ENCODE assay signal across 22 cellular contexts in the genomic region with DNA sequence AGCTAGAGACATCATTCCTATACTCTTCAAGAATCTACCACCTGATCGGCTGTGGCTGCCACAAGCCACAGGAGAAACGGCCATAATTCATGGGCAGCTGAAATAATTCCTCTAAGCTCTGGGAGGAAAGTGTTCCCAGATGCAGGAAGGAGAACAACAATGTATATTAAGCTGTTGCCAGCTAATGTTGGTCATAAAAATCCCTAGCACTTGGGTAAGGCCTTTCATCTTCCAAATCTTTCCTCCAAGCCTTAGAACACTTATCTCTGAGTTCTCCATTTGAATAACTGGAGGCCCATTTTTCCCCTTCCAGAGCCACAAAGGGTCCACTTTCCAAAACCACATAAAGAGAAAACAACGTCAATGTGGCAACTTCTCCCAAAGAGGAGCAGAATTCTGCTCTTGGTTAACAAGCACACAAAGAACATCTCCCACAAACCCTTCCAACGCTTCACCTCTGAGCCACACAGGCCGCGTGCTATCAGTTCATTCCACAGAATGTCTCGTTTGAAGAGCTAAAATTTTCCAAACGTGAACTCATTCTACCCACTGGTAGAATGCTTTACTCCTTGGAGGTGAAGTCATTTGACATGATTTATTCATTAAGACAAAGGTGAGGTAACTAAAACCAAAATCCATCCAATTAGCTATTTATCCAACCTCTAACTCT. TPM values are rescaled to one million over a fixed set of nuclear protein-coding genes. Genes with fewer than 3 reads are reported as not detected.
A peak's percentile ranks its signal among the peaks of the same experiment; 100 is the strongest.
DNase-seq lines count a peak whose midpoint lies in the region; ATAC-seq, FAIRE-seq and TF ChIP-seq lines count a peak whose summit lies in the region.
"Had no signal": no experiment of that assay in that cellular context is flagged by ENCODE, and none has a peak within 500 bp of the region (broad histone marks: within the 10 kb centered on the region; RNA-seq: fewer than 3 reads in every experiment).

No MANE protein-coding gene starts in this region.

- POLR2A ChIA-PET in endothelial cell of umbilical vein (lab: Charles Lee) = no interaction called here

- TF ChIP-seq CTCF in OCI-LY3 (IDR thresholded peaks at IDR 0.05; ENCODE audit: low read depth, low read length) (no peak), endothelial cell of umbilical vein (IDR thresholded peaks at IDR 0.05; ENCODE audit: extremely low read depth in 1 of 2, insufficient read depth in 1 of 2, low read depth in 1 of 2, low read length in 2 of 2) (no peak)

- peaks cover 37% of the 10 kb centered on the region for H3K4me1 Mint-ChIP-seq in stimulated activated memory B cell treated with anti-CD40 and anti-IgM and Interleukin-4, amounts not matched to agents 10 μg/mL and 1 μg/mL and 100 μg/mL, for 72 hours

- no peaks in the 10 kb centered on the region for H3K36me3 Mint-ChIP-seq in stimulated activated memory B cell treated with anti-CD40 and anti-IgM and Interleukin-4, amounts not matched to agents 10 μg/mL and 1 μg/mL and 100 μg/mL, for 72 hours
- H3K36me3 Mint-ChIP-seq: activated CD8-positive, alpha-beta memory T cell treated with anti-CD3 and anti-CD28 coated beads, Interleukin-2, amount 10 ng/mL, durations not matched to agents 7 days and 5 days; activated naive CD8-positive, alpha-beta T cell treated with anti-CD3 and anti-CD28 coated beads, Interleukin-2, amount 10 ng/mL, durations not matched to agents 7 days and 5 days; natural killer cell had no signal

- intact Hi-C loops in endothelial cell of umbilical vein (cut with micrococcal nuclease) = no loop called here

- peaks cover 66% of the 10 kb centered on the region for H4K20me1 ChIP-seq in OCI-LY3 (ENCODE audit: insufficient read depth, low read length)
- no peaks in the 10 kb centered on the region for H4K20me1 ChIP-seq in endothelial cell of umbilical vein (replicated peaks; ENCODE audit: control insufficient read depth, extremely low read depth, insufficient read depth, low read length)

- ATAC-seq in stimulated activated memory B cell treated with anti-CD40 and anti-IgM and Interleukin-4, amounts not matched to agents 10 μg/mL and 1 μg/mL and 100 μg/mL, for 72 hours = no peak
- ATAC-seq: activated CD8-positive, alpha-beta memory T cell treated with anti-CD3 and anti-CD28 coated beads, Interleukin-2, amount 10 ng/mL, durations not matched to agents 7 days and 5 days; natural killer cell had no signal

- no peak overlapping the region for H2AFZ ChIP-seq in OCI-LY3 (ENCODE audit: low read depth, low read length)
- no peak overlapping the region for H2AFZ ChIP-seq in endothelial cell of umbilical vein (ENCODE audit: low read depth, low read length)

- TF ChIP-seq POLR2A in endothelial cell of umbilical vein (IDR thresholded peaks at IDR 0.05; ENCODE audit: low read depth, low read length) = no peak

- FAIRE-seq in endothelial cell of umbilical vein (lab: Jason Lieb, UNC) = no peak
- FAIRE-seq: GM18507 had no signal

- H3K4me1 ChIP-seq in OCI-LY3 (ENCODE audit: low read length) (peaks cover 57% of the 10 kb centered on the region), endothelial cell of umbilical vein (ENCODE audit: control insufficient read depth, extremely low read depth, insufficient read depth, low read length) (peaks cover 4% of the 10 kb centered on the region)

- peaks cover 19% of the 10 kb centered on the region for H3K36me3 ChIP-seq in OCI-LY3 (replicated peaks; ENCODE audit: low read depth, low read length)
- no peaks in the 10 kb centered on the region for H3K36me3 ChIP-seq in endothelial cell of umbilical vein (ENCODE audit: control insufficient read depth in 2 of 2, extremely low read depth in 1 of 2, insufficient read depth in 2 of 2, low read length in 2 of 2)

- dilution Hi-C loops in endothelial cell of umbilical vein (cut with MboI; ENCODE audit: extremely low pct_ligation_motif_present, low sequenced_read_pairs) = no loop called here

- H3K4me3 Mint-ChIP-seq in stimulated activated memory B cell treated with anti-CD40 and anti-IgM and Interleukin-4, amounts not matched to agents 10 μg/mL and 1 μg/mL and 100 μg/mL, for 72 hours = no peak overlapping the region
- H3K4me3 Mint-ChIP-seq: activated CD4-positive, alpha-beta T cell treated with anti-CD3 and anti-CD28 coated beads, Interleukin-2, amount 10 ng/mL, durations not matched to agents 24 days and 14 days; activated CD8-positive, alpha-beta memory T cell treated with anti-CD3 and anti-CD28 coated beads, Interleukin-2, amount 10 ng/mL, durations not matched to agents 7 days and 5 days; activated naive CD8-positive, alpha-beta T cell treated with anti-CD3 and anti-CD28 coated beads, Interleukin-2, amount 10 ng/mL, durations not matched to agents 7 days and 5 days; natural killer cell; T-helper 1 cell treated with Interleukin-12 subunit alpha and Interleukin-12 subunit beta and Interleukin-4 antibody, amounts not matched to agents 30 μg/mL and 1 μg/mL, for 36 hours had no signal

- no TSS peak for BruUV-seq in endothelial cell of umbilical vein (replicated peaks; lab: Mats Ljungman, UMichigan)

- H3K79me2 ChIP-seq in OCI-LY3 (ENCODE audit: low read length) (peaks cover 95% of the 10 kb centered on the region), endothelial cell of umbilical vein (ENCODE audit: control insufficient read depth, insufficient read depth, low read length) (no peaks in the 10 kb centered on the region)

- H3K9me3 ChIP-seq in OCI-LY3 (ENCODE audit: insufficient read depth, low read length) = no peaks in the 10 kb centered on the region
- H3K9me3 ChIP-seq in endothelial cell of umbilical vein (replicated peaks; ENCODE audit: control insufficient read depth, insufficient read depth, low read length) = no peaks in the 10 kb centered on the region

- no peak overlapping the region for H3K4me3 ChIP-seq in OCI-LY3 (ENCODE audit: low read length)
- no peak overlapping the region for H3K4me3 ChIP-seq in endothelial cell of umbilical vein (replicated peaks in 1 of 3; ENCODE audit: insufficient read depth in 1 of 3, low read depth in 1 of 3, low read length in 3 of 3)
- H3K4me3 ChIP-seq in skeletal muscle cell (ENCODE audit: low read depth, low read length) = no peak overlapping the region

- H3K27ac ChIP-seq in OCI-LY3 (ENCODE audit: low read length) = no peak overlapping the region
- no peak overlapping the region for H3K27ac ChIP-seq in endothelial cell of umbilical vein (ENCODE audit: insufficient read depth, low read depth, low read length)

- no peak overlapping the region for H3K27ac Mint-ChIP-seq in stimulated activated memory B cell treated with anti-CD40 and anti-IgM and Interleukin-4, amounts not matched to agents 10 μg/mL and 1 μg/mL and 100 μg/mL, for 72 hours
- H3K27ac Mint-ChIP-seq: activated CD4-positive, alpha-beta T cell treated with anti-CD3 and anti-CD28 coated beads, Interleukin-2, amount 10 ng/mL, durations not matched to agents 24 days and 14 days; activated CD8-positive, alpha-beta memory T cell treated with anti-CD3 and anti-CD28 coated beads, Interleukin-2, amount 10 ng/mL, durations not matched to agents 7 days and 5 days; activated naive CD8-positive, alpha-beta T cell treated with anti-CD3 and anti-CD28 coated beads, Interleukin-2, amount 10 ng/mL, durations not matched to agents 7 days and 5 days; natural killer cell; T-helper 1 cell treated with Interleukin-12 subunit alpha and Interleukin-12 subunit beta and Interleukin-4 antibody, amounts not matched to agents 30 μg/mL and 1 μg/mL, for 36 hours had no signal

- H3K27me3 Mint-ChIP-seq in stimulated activated memory B cell treated with anti-CD40 and anti-IgM and Interleukin-4, amounts not matched to agents 10 μg/mL and 1 μg/mL and 100 μg/mL, for 72 hours = no peaks in the 10 kb centered on the region

- CTCF ChIA-PET in endothelial cell of umbilical vein (lab: Charles Lee) = interaction anchor here (0.7 to 1.4 kb wide), 3 partner anchors 15 to 452 kb away, joined by 3 to 4 read pairs (median 4); no protein-coding TSS in a partner anchor

- DNase-seq in GM04503 (ENCODE audit: low read depth) (peak; percentile 63), endothelial cell of umbilical vein (ENCODE audit: low read depth, low spot score) (peak; percentile 11), skeletal muscle cell (ENCODE audit: low read depth) (peak; percentile 48), DMS153 treated with DMSO at 0.1 percent for 48 hours (lab: John Stamatoyannopoulos, UW; ENCODE audit: unreplicated experiment) (no peak), kidney tubule cell (ENCODE audit: low spot score) (no peak)
- DNase-seq: activated CD4-positive, alpha-beta T cell treated with anti-CD3 and anti-CD28 coated beads, Interleukin-2, amount 10 ng/mL, durations not matched to agents 24 days and 14 days; activated CD8-positive, alpha-beta memory T cell treated with anti-CD3 and anti-CD28 coated beads, Interleukin-2, amount 10 ng/mL, durations not matched to agents 7 days and 5 days; activated naive CD8-positive, alpha-beta T cell treated with anti-CD3 and anti-CD28 coated beads, Interleukin-2, amount 10 ng/mL, durations not matched to agents 7 days and 5 days; COR-L47; IMR-90; mesendoderm; MM.1S; natural killer cell; NCI-H2171 treated with DMSO at 0.1 percent for 48 hours; NCI-H526; SHP77 treated with DMSO at 0.1 percent for 48 hours; stimulated activated CD4-positive, alpha-beta T cell treated with anti-CD3 and anti-CD28 coated beads, Interleukin-1b, Interleukin-23, amount 100 ng/mL, for 48 hours; stimulated activated naive CD4-positive, alpha-beta T cell treated with Interleukin-2 at 50 U/mL for 16 hours had no signal

- H3K27me3 ChIP-seq in OCI-LY3 (ENCODE audit: low read depth, low read length) = no peaks in the 10 kb centered on the region
- H3K27me3 ChIP-seq in endothelial cell of umbilical vein (ENCODE audit: control insufficient read depth in 2 of 2, insufficient read depth in 2 of 2, low read length in 2 of 2) = no peaks in the 10 kb centered on the region

- H3K9me1 ChIP-seq in endothelial cell of umbilical vein (replicated peaks; ENCODE audit: control insufficient read depth, extremely low read depth, insufficient read depth, low read length) = no peaks in the 10 kb centered on the region

- no peak overlapping the region for H3K9ac ChIP-seq in OCI-LY3 (ENCODE audit: low read length)
- no peak overlapping the region for H3K9ac ChIP-seq in endothelial cell of umbilical vein (replicated peaks; ENCODE audit: extremely low read depth, insufficient read depth, low read length)

- H3K9me3 Mint-ChIP-seq in stimulated activated memory B cell treated with anti-CD40 and anti-IgM and Interleukin-4, amounts not matched to agents 10 μg/mL and 1 μg/mL and 100 μg/mL, for 72 hours = no peaks in the 10 kb centered on the region
- H3K9me3 Mint-ChIP-seq: activated CD4-positive, alpha-beta T cell treated with anti-CD3 and anti-CD28 coated beads, Interleukin-2, amount 10 ng/mL, durations not matched to agents 24 days and 14 days; activated naive CD8-positive, alpha-beta T cell treated with anti-CD3 and anti-CD28 coated beads, Interleukin-2, amount 10 ng/mL, durations not matched to agents 7 days and 5 days; natural killer cell; T-helper 1 cell treated with Interleukin-12 subunit alpha and Interleukin-12 subunit beta and Interleukin-4 antibody, amounts not matched to agents 30 μg/mL and 1 μg/mL, for 36 hours had no signal

- H3K4me2 ChIP-seq in OCI-LY3 (ENCODE audit: low read length) (peak overlapping the region; percentile 1; the same call in 1 of the 2 replicates), endothelial cell of umbilical vein (ENCODE audit: insufficient read depth, low read length) (no peak overlapping the region)

RNA-seq across cellular contexts. Expression of a gene that starts 11.2 kb away (rescaled TPM):
- 0.44 and 0.82 TPM in 2 replicates for total RNA-seq in endothelial cell of umbilical vein
- polyA plus RNA-seq in endothelial cell of umbilical vein = 0.10 and 0.14 TPM in 2 replicates
- polyA plus RNA-seq in endothelial cell of umbilical vein (2011; cell fraction: cytosol; rRNA removed) = 0.09 and 0.10 TPM in 2 replicates
- 0.14 and 0.87 TPM in 2 replicates for polyA plus RNA-seq in endothelial cell of umbilical vein (2011; cell fraction: nucleus; rRNA removed)
- 2.0 and 3.4 TPM in 2 replicates for polyA plus RNA-seq in endothelial cell of umbilical vein (2012)
- polyA minus RNA-seq in endothelial cell of umbilical vein = 0.45 and 0.63 TPM in 2 replicates
- not detected for polyA minus RNA-seq in endothelial cell of umbilical vein (2011; cell fraction: cytosol; rRNA and poly(A)+ RNA removed)
- 0.63 and 2.0 TPM in 2 replicates for polyA minus RNA-seq in endothelial cell of umbilical vein (2011; cell fraction: nucleus; rRNA and poly(A)+ RNA removed)
- total RNA-seq: activated CD4-positive, alpha-beta T cell treated with anti-CD3 and anti-CD28 coated beads, Interleukin-2, amount 10 ng/mL, durations not matched to agents 24 days and 14 days had no signal

Comparison
In these comparisons a context has a peak if more than half of its experiments do, and no peak if none do; other contexts are left out.
1. DNase-seq: peak in GM04503 (single experiment), endothelial cell of umbilical vein (single experiment) and skeletal muscle cell (single experiment); none in DMS153 treated with DMSO at 0.1 percent for 48 hours (single experiment) and kidney tubule cell (single experiment).